18 cellular contexts compared by ENCODE assay signal in genomic region chr5:126195410-126196100, GRCh38.
DNase-seq lines count a peak whose midpoint lies in the region; ATAC-seq and TF ChIP-seq lines count a peak whose summit lies in the region.
"Had no signal": no experiment of that assay in that cellular context is flagged by ENCODE, and none has a peak within 500 bp of the region (broad histone marks: within the 10 kb centered on the region; RNA-seq: fewer than 3 reads in every experiment).

No MANE protein-coding gene starts in this region.

- H3K4me3 Mint-ChIP-seq in GM23338 (no peak overlapping the region), nephron progenitor cell (no peak overlapping the region)
- H3K4me3 Mint-ChIP-seq: CD8-positive, alpha-beta T cell had no signal

- H3K27ac ChIP-seq in GM23338 (ENCODE audit: low read depth) = no peak overlapping the region
- no peak overlapping the region for H3K27ac ChIP-seq in caudate nucleus (ENCODE audit: low read depth, low read length)
- H3K27ac ChIP-seq: BLaER1, PC-9 had no signal

- no peak for TF ChIP-seq CTCF in GM23338 (conservative IDR thresholded peaks at IDR 0.05; ENCODE audit: low read depth in 2 of 2)
- no peak for TF ChIP-seq CTCF in fibroblast of mammary gland (conservative IDR thresholded peaks at IDR 0.05; ENCODE audit: control insufficient read depth, insufficient read depth, low read depth, low read length)
- no peak for TF ChIP-seq CTCF in nephron progenitor cell (IDR thresholded peaks at IDR 0.05)

- H3K27ac Mint-ChIP-seq in GM23338 (no peak overlapping the region), nephron progenitor cell (peak overlapping the region; percentile 96)
- H3K27ac Mint-ChIP-seq: CD8-positive, alpha-beta T cell had no signal

- H3K27me3 ChIP-seq in GM23338 (ENCODE audit: insufficient read depth) = no peaks in the 10 kb centered on the region
- H3K27me3 ChIP-seq in adipocyte (replicated peaks; ENCODE audit: control insufficient read depth, insufficient read depth, low read length) = no peaks in the 10 kb centered on the region
- H3K27me3 ChIP-seq: BLaER1 had no signal

- H3K9me3 ChIP-seq in adipocyte (ENCODE audit: control insufficient read depth, low read length) = no peaks in the 10 kb centered on the region
- H3K9me3 ChIP-seq: BLaER1 had no signal

- H3K79me2 ChIP-seq in GM23338 (replicated peaks; ENCODE audit: insufficient read depth) = no peaks in the 10 kb centered on the region

- no peaks in the 10 kb centered on the region for H3K36me3 ChIP-seq in GM23338 (ENCODE audit: insufficient read depth)
- no peaks in the 10 kb centered on the region for H3K36me3 ChIP-seq in adipocyte (ENCODE audit: control insufficient read depth, insufficient read depth, low read length, severe bottlenecking)
- H3K36me3 ChIP-seq: BLaER1 had no signal

- H3K27me3 Mint-ChIP-seq in GM23338 (ENCODE audit: insufficient read depth, low read depth, poor library complexity) (no peaks in the 10 kb centered on the region), nephron progenitor cell (ENCODE audit: low read depth, poor library complexity) (peaks cover 7% of the 10 kb centered on the region)

- H3K9me2 ChIP-seq in GM23338 (ENCODE audit: insufficient read depth) = no peaks in the 10 kb centered on the region

- no peak for DNase-seq in GM23338 (ENCODE audit: low spot score)
- peak; percentile 1 for DNase-seq in adipocyte (ENCODE audit: low read depth)
- DNase-seq in fibroblast of mammary gland (ENCODE audit: low read depth) = peak; percentile 4
- no peak for DNase-seq in nephron progenitor cell
- no peak for DNase-seq in HuH-7 (ENCODE audit: low spot score)
- no peak for DNase-seq in caudate nucleus (lab: John Stamatoyannopoulos, UW)
- no peak for DNase-seq in stimulated activated CD4-positive, alpha-beta T cell treated with anti-CD3 and anti-CD28 coated beads, Interleukin-4, amount 100 ng/mL, for 24 hours
- DNase-seq: CD8-positive, alpha-beta T cell; DMS79; HCEC 1CT; KBM-7; MV-4-11; NCI-H1417; NCI-H1930; NCI-H69; PC-9 had no signal

- H2AFZ ChIP-seq in GM23338 = peak overlapping the region; percentile 35; the same call in 1 of the 2 replicates
- H2AFZ ChIP-seq: PC-9 had no signal

- no peak overlapping the region for H3K9ac ChIP-seq in adipocyte (ENCODE audit: low read length)
- H3K9ac ChIP-seq: BLaER1 had no signal

- H3K4me1 Mint-ChIP-seq in GM23338 = peaks cover 12% of the 10 kb centered on the region
- H3K4me1 Mint-ChIP-seq in nephron progenitor cell = peaks cover 41% of the 10 kb centered on the region

- ATAC-seq in GM23338 (no peak), HG02970 (IDR thresholded peaks at IDR 0.05; ENCODE audit: low FRiP score, unreplicated experiment) (no peak)
- ATAC-seq: CD8-positive, alpha-beta T cell had no signal

- peaks cover 4% of the 10 kb centered on the region for H3K4me1 ChIP-seq in GM23338 (ENCODE audit: insufficient read depth)
- H3K4me1 ChIP-seq in adipocyte (ENCODE audit: control insufficient read depth, insufficient read depth, low read length) = no peaks in the 10 kb centered on the region
- H3K4me1 ChIP-seq: BLaER1 had no signal

- H3K36me3 Mint-ChIP-seq in GM23338 (ENCODE audit: low read depth) (no peaks in the 10 kb centered on the region), nephron progenitor cell (ENCODE audit: low read depth) (no peaks in the 10 kb centered on the region)
- H3K36me3 Mint-ChIP-seq: CD8-positive, alpha-beta T cell had no signal

- H3F3A ChIP-seq in GM23338 (replicated peaks; ENCODE audit: low read depth) = no peaks in the 10 kb centered on the region

- H3K4me3 ChIP-seq in GM23338 (no peak overlapping the region), adipocyte (ENCODE audit: low read length) (no peak overlapping the region), fibroblast of mammary gland (ENCODE audit: control insufficient read depth, low read depth, low read length) (no peak overlapping the region)
- H3K4me3 ChIP-seq: BLaER1, PC-9 had no signal

- H3K9me3 Mint-ChIP-seq in GM23338 (no peaks in the 10 kb centered on the region), nephron progenitor cell (no peaks in the 10 kb centered on the region)

- H4K20me1 ChIP-seq in GM23338 (replicated peaks; ENCODE audit: insufficient read depth) = no peaks in the 10 kb centered on the region
- H4K20me1 ChIP-seq: BLaER1 had no signal

- H3K4me2 ChIP-seq in GM23338 = no peak overlapping the region
- H3K4me2 ChIP-seq: BLaER1, PC-9 had no signal

TF ChIP-seq in GM23338, 12 proteins besides CTCF, POLR2A, EP300 and RAD21:
- TF ChIP-seq JUNB (IDR thresholded peaks at IDR 0.05; ENCODE audit: unreplicated experiment) (no peak), EZH2 (IDR thresholded peaks at IDR 0.05; ENCODE audit: low read depth, unreplicated experiment) (no peak), ZNF114 (CRISPR knock-in tag; IDR thresholded peaks at IDR 0.05) (no peak), ZNF331 (CRISPR knock-in tag; IDR thresholded peaks at IDR 0.05; ENCODE audit: low read depth) (no peak), EZH2phosphoT487 (IDR thresholded peaks at IDR 0.05; ENCODE audit: unreplicated experiment) (no peak)

Comparison
In these comparisons a context has a peak if more than half of its experiments do, and no peak if none do; other contexts are left out.
1. DNase-seq: peak in adipocyte (single experiment) and fibroblast of mammary gland (single experiment); none in GM23338 (single experiment), nephron progenitor cell (single experiment), HuH-7 (single experiment), caudate nucleus (0 of 61) and stimulated activated CD4-positive, alpha-beta T cell treated with anti-CD3 and anti-CD28 coated beads, Interleukin-4, amount 100 ng/mL, for 24 hours (single experiment).